Comparison of ENCODE assay signal across 8 cellular contexts in the genomic region with DNA sequence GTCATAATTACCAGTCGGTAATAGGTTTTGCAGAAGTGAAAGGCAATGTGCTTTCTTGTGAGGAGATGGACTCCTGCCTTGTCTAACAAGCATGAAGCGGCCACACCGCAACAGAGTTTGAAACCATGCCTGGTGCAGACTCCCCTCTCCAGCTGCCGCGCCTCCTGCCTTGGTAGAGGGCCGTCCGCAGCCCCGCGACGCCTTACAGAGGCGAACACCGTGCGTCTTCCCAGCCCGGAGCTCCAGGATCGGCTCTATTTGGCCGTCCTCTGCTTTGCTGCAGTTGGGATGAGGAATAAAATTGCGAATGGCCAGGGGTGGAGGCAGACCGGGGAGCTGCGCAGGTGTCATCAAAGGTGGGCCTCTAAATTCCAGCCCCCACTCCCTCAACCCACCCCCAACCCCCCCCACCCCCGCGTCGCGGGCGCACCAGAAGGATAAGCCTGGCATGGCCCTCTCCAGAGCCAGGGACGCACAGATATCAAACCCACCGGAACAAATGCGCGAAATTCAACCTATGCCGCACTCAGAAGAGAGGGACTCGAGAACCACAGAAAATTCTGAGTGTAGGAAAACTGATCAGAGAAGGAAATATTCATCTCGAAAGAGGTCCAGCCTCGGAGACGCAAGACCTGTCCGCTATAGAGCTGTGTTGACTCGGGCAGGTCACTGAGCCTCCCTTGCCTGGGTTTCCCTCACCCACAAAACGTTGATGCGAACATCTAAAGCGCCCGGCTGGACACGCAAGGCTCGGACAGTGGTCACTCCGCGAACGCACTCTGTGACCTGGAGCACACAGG. TPM values are rescaled to one million over a fixed set of nuclear protein-coding genes. Genes with fewer than 3 reads are reported as not detected.
DNase-seq lines count a peak whose midpoint lies in the region; ATAC-seq, FAIRE-seq and TF ChIP-seq lines count a peak whose summit lies in the region.

No MANE protein-coding gene starts in this region.

- H3K27me3 Mint-ChIP-seq in stimulated activated naive CD8-positive, alpha-beta T cell treated with anti-CD3 and anti-CD28 coated beads, Interleukin-15, amount 100 ng/mL, for 72 hours = no peaks in the 10 kb centered on the region

- no peak for TF ChIP-seq RAD21 in A549 (conservative IDR thresholded peaks at IDR 0.05 in 1 of 2, IDR thresholded peaks at IDR 0.05 in 1 of 2)

- peaks cover 3% of the 10 kb centered on the region for H3K4me1 ChIP-seq in A549

- no peak for ATAC-seq in A549
- ATAC-seq in GM18873 (IDR thresholded peaks at IDR 0.05; ENCODE audit: low FRiP score, unreplicated experiment) = peak; percentile 44
- ATAC-seq in HG03108 (IDR thresholded peaks at IDR 0.05; ENCODE audit: unreplicated experiment) = peak; percentile 40
- ATAC-seq in stimulated activated naive CD8-positive, alpha-beta T cell treated with anti-CD3 and anti-CD28 coated beads, Interleukin-15, amount 100 ng/mL, for 72 hours = no peak

- peak overlapping the region; percentile 87 for H3K4me2 ChIP-seq in A549

- no peak for TF ChIP-seq EP300 in A549 (IDR thresholded peaks at IDR 0.05)

- peak overlapping the region in 1 of 2 experiments; percentile 89; a peak in 2 of 6 replicates for H3K27ac ChIP-seq in A549

- POLR2A ChIA-PET in A549 (lab: Yijun Ruan, JAX) (no interaction called here), HEK293T (lab: Yijun Ruan, JAX) (no interaction called here)

- H3K4me3 ChIP-seq in A549 = no peak overlapping the region

- no peaks in the 10 kb centered on the region for H3K9me3 ChIP-seq in A549

- peak overlapping the region; percentile 93 to 96 for H3K4me3 Mint-ChIP-seq in stimulated activated naive CD8-positive, alpha-beta T cell treated with anti-CD3 and anti-CD28 coated beads, Interleukin-15, amount 100 ng/mL, for 72 hours

- no peak for FAIRE-seq in A549 (lab: Jason Lieb, UNC)

- no peak for TF ChIP-seq POLR2A in A549 (IDR thresholded peaks at IDR 0.05; ENCODE audit: low read length)

- peak overlapping the region; percentile 94 to 95 for H3K27ac Mint-ChIP-seq in stimulated activated naive CD8-positive, alpha-beta T cell treated with anti-CD3 and anti-CD28 coated beads, Interleukin-15, amount 100 ng/mL, for 72 hours

- peaks cover 64% of the 10 kb centered on the region for H3K4me1 Mint-ChIP-seq in stimulated activated naive CD8-positive, alpha-beta T cell treated with anti-CD3 and anti-CD28 coated beads, Interleukin-15, amount 100 ng/mL, for 72 hours

- no peak for DNase-seq in A549 (ENCODE audit: low read depth in 1 of 2, low spot score in 1 of 2)
- peak; percentile 57 to 60 for DNase-seq in activated T-cell treated with anti-CD3 and anti-CD28 coated beads, Interleukin-2, amount 50 U/mL, for 48 hours
- peak; percentile 34 for DNase-seq in iris pigment epithelial cell (ENCODE audit: low read depth)
- peak in 1 of 2 donors; percentile 38 for DNase-seq in stimulated activated naive CD8-positive, alpha-beta T cell treated with anti-CD3 and anti-CD28 coated beads, Interleukin-15, amount 100 ng/mL, for 72 hours
- DNase-seq in cerebellum (ENCODE audit: low spot score) = no peak
- no peak for DNase-seq in HEK293T (ENCODE audit: extremely low spot score)

- WGBS in A549 (ENCODE audit: missing lambda C conversion rate) = 87% methylated on average over 44 of the region's 44 CpGs

- H3K9me3 Mint-ChIP-seq in stimulated activated naive CD8-positive, alpha-beta T cell treated with anti-CD3 and anti-CD28 coated beads, Interleukin-15, amount 100 ng/mL, for 72 hours = no peaks in the 10 kb centered on the region

- TF ChIP-seq CTCF in A549 (IDR thresholded peaks at IDR 0.05) = no peak

- CTCF ChIA-PET in A549 (lab: Yijun Ruan, JAX) (interaction anchor here (0.5 to 3.5 kb wide), 8 partner anchors 10 to 363 kb away, joined by 3 to 14 read pairs (median 4); no protein-coding TSS in a partner anchor), HEK293T (lab: Yijun Ruan, JAX) (no interaction called here)

TF ChIP-seq in A549, 52 proteins besides CTCF, POLR2A, EP300 and RAD21:
- TF ChIP-seq, protein P1, sequence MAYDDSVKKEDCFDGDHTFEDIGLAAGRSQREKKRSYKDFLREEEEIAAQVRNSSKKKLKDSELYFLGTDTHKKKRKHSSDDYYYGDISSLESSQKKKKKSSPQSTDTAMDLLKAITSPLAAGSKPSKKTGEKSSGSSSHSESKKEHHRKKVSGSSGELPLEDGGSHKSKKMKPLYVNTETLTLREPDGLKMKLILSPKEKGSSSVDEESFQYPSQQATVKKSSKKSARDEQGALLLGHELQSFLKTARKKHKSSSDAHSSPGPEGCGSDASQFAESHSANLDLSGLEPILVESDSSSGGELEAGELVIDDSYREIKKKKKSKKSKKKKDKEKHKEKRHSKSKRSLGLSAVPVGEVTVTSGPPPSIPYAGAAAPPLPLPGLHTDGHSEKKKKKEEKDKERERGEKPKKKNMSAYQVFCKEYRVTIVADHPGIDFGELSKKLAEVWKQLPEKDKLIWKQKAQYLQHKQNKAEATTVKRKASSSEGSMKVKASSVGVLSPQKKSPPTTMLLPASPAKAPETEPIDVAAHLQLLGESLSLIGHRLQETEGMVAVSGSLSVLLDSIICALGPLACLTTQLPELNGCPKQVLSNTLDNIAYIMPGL (CRISPR knock-in tag; IDR thresholded peaks at IDR 0.05; ENCODE audit: borderline replicate concordance) = no peak
- TF ChIP-seq ZFP36 (IDR thresholded peaks at IDR 0.05; ENCODE audit: borderline replicate concordance, partially characterized antibody) (no peak), PHF8 (IDR thresholded peaks at IDR 0.05; ENCODE audit: borderline replicate concordance, low read depth) (no peak)

TF ChIP-seq in HEK293T, 16 proteins besides CTCF, POLR2A, EP300 and RAD21:
- TF ChIP-seq LEF1 (IDR thresholded peaks at IDR 0.05; ENCODE audit: borderline replicate concordance) (no peak), FOXM1 (IDR thresholded peaks at IDR 0.05; ENCODE audit: borderline replicate concordance) (no peak), NFRKB (IDR thresholded peaks at IDR 0.05) (no peak), BHLHE40 (IDR thresholded peaks at IDR 0.05; ENCODE audit: borderline replicate concordance) (no peak), HDGF (IDR thresholded peaks at IDR 0.05; ENCODE audit: borderline replicate concordance) (no peak), SP1 (IDR thresholded peaks at IDR 0.05) (no peak), ZNF384 (IDR thresholded peaks at IDR 0.05) (no peak), ELF4 (IDR thresholded peaks at IDR 0.05) (no peak), SUZ12 (IDR thresholded peaks at IDR 0.05) (no peak)

RNA-seq across cellular contexts. Expression of a gene that starts 1.1 kb away (rescaled TPM):
- polyA plus RNA-seq in A549 (2011; rRNA removed) = 6.1 and 8.1 TPM in 2 replicates
- 6.3 and 8.3 TPM in 2 replicates for polyA plus RNA-seq in A549 (2012; cell fraction: cytosol; rRNA removed)
- polyA plus RNA-seq in A549 (2012; cell fraction: nucleus; rRNA removed) = 8.9 and 9.0 TPM in 2 replicates
- 7.0 to 7.4 TPM (median 7.1 TPM) in 3 replicates for polyA plus RNA-seq in A549 (2017; fragmentation: RNase III; extraction: RNeasy Plus Mini Kit Qiagen cat#74134 plus additional on column Dnase treatment)
- polyA minus RNA-seq in A549 (2011; rRNA and poly(A)+ RNA removed) = 18.1 and 18.9 TPM in 2 replicates
- 1.4 TPM for total RNA-seq in cerebellum

RNA-seq across cellular contexts. Expression of a gene that starts 25.7 kb away (rescaled TPM):
- polyA plus RNA-seq in A549 (2011; rRNA removed) = 2,292 and 3,109 TPM in 2 replicates
- polyA plus RNA-seq in A549 (2012; cell fraction: cytosol; rRNA removed) = 4,680 and 6,577 TPM in 2 replicates
- polyA plus RNA-seq in A549 (2012; cell fraction: nucleus; rRNA removed) = 1,922 and 4,092 TPM in 2 replicates
- polyA plus RNA-seq in A549 (2017; fragmentation: RNase III; extraction: RNeasy Plus Mini Kit Qiagen cat#74134 plus additional on column Dnase treatment) = 6,648 to 7,189 TPM (median 7,015 TPM) in 3 replicates
- 369 and 387 TPM in 2 replicates for polyA minus RNA-seq in A549 (2011; rRNA and poly(A)+ RNA removed)
- total RNA-seq in cerebellum = 1,631 TPM

Comparison
In these comparisons a context has a peak if more than half of its experiments do, and no peak if none do; other contexts are left out.
1. ATAC-seq: peak in GM18873 (single experiment) and HG03108 (single experiment); none in A549 (0 of 2) and stimulated activated naive CD8-positive, alpha-beta T cell treated with anti-CD3 and anti-CD28 coated beads, Interleukin-15, amount 100 ng/mL, for 72 hours (single experiment).
2. DNase-seq: peak in activated T-cell treated with anti-CD3 and anti-CD28 coated beads, Interleukin-2, amount 50 U/mL, for 48 hours (2 of 2) and iris pigment epithelial cell (single experiment); none in A549 (0 of 2), cerebellum (single experiment) and HEK293T (single experiment).